ENCODE assay signal across 8 cellular contexts in the genomic region with DNA sequence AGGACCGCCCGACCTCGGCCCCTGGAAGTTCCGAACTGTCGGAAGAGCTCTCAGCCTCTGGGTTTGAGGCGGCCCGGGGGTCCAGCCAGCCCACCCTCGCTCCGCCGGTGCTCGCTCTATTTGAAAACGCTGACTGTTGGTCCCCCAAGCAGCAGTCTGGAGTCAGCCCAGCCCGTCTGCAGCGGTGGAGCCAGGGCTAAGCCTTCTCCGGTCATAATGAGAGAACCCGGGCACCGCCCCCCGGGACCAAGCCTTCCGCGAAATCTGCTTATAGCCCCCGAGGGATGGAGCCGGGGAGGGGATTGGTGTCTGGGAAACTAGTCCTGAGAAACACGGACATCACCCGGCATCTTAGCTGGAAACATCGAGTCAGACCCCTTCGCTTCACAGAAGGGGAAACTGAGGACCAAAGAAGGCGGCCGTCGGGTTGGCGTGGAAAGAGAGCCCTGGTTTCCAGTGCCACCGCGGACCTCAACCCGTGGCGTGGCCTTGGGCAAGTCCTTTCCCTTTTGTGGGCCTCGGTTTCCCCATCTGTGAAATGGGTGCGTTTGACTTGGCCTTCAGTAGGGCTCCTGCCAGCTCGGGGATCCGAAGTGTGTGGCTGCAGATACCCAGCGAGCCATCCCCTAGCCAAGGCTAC.
A peak's percentile ranks its signal among the peaks of the same experiment; 100 is the strongest.
DNase-seq lines count a peak whose midpoint lies in the region; ATAC-seq, FAIRE-seq and TF ChIP-seq lines count a peak whose summit lies in the region.

No MANE protein-coding gene starts in this region.

- no peak overlapping the region for H3K27ac ChIP-seq in iPS-20b (ENCODE audit: low read length)

- no peaks in the 10 kb centered on the region for H3K9me3 Mint-ChIP-seq in activated naive CD4-positive, alpha-beta T cell treated with anti-CD3 and anti-CD28 coated beads, Interleukin-2, amount 10 ng/mL, durations not matched to agents 7 days and 5 days

- peak; percentile 1 for ATAC-seq in HG03439 (IDR thresholded peaks at IDR 0.05; ENCODE audit: unreplicated experiment)
- ATAC-seq in HG02885 (IDR thresholded peaks at IDR 0.05; ENCODE audit: poor library complexity, unreplicated experiment) = no peak
- no peak for ATAC-seq in HG03354 (IDR thresholded peaks at IDR 0.05; ENCODE audit: poor library complexity, severe bottlenecking, unreplicated experiment)

- peak; percentile 34 for DNase-seq in activated naive CD4-positive, alpha-beta T cell treated with anti-CD3 and anti-CD28 coated beads, Interleukin-2, amount 10 ng/mL, durations not matched to agents 7 days and 5 days
- DNase-seq in stimulated activated CD4-positive, alpha-beta T cell treated with anti-CD3 and anti-CD28 coated beads, Interleukin-4, amount 100 ng/mL, for 24 hours = peak; percentile 23
- no peak for DNase-seq in GM20000 (ENCODE audit: low spot score)
- no peak for DNase-seq in H54 (ENCODE audit: insufficient read length, low spot score)

- H3K4me1 Mint-ChIP-seq in activated naive CD4-positive, alpha-beta T cell treated with anti-CD3 and anti-CD28 coated beads, Interleukin-2, amount 10 ng/mL, durations not matched to agents 7 days and 5 days = peaks cover 77% of the 10 kb centered on the region

- peak overlapping the region; percentile 40 for H3K27ac Mint-ChIP-seq in activated naive CD4-positive, alpha-beta T cell treated with anti-CD3 and anti-CD28 coated beads, Interleukin-2, amount 10 ng/mL, durations not matched to agents 7 days and 5 days

- peaks cover 25% of the 10 kb centered on the region for H3K27me3 Mint-ChIP-seq in activated naive CD4-positive, alpha-beta T cell treated with anti-CD3 and anti-CD28 coated beads, Interleukin-2, amount 10 ng/mL, durations not matched to agents 7 days and 5 days

- H3K4me3 Mint-ChIP-seq in activated naive CD4-positive, alpha-beta T cell treated with anti-CD3 and anti-CD28 coated beads, Interleukin-2, amount 10 ng/mL, durations not matched to agents 7 days and 5 days = peak overlapping the region; percentile 86

- peaks cover 30% of the 10 kb centered on the region for H3K27me3 ChIP-seq in iPS-20b (ENCODE audit: insufficient read depth, low read length)

- H3K9me3 ChIP-seq in iPS-20b (ENCODE audit: insufficient read depth, low read depth, low read length) = no peaks in the 10 kb centered on the region

- no peaks in the 10 kb centered on the region for H3K36me3 ChIP-seq in iPS-20b (ENCODE audit: insufficient read depth, low read depth, low read length)

- TF ChIP-seq CTCF in GM20000 (IDR thresholded peaks at IDR 0.05; ENCODE audit: extremely low read depth, missing control alignments) = no peak

- CTCF ChIA-PET in activated naive CD4-positive, alpha-beta T cell treated with anti-CD3 and anti-CD28 coated beads, Interleukin-2, amount 10 ng/mL, durations not matched to agents 7 days and 5 days (lab: Charles Lee) = no interaction called here

- peak overlapping the region; percentile 91 for H3K4me3 ChIP-seq in iPS-20b (ENCODE audit: low read length)

- peaks cover 16% of the 10 kb centered on the region for H3K4me1 ChIP-seq in iPS-20b (ENCODE audit: insufficient read depth, low read length)

- peaks cover 38% of the 10 kb centered on the region for H3K36me3 Mint-ChIP-seq in activated naive CD4-positive, alpha-beta T cell treated with anti-CD3 and anti-CD28 coated beads, Interleukin-2, amount 10 ng/mL, durations not matched to agents 7 days and 5 days

- H3K9ac ChIP-seq in iPS-20b (ENCODE audit: low read depth, low read length) = peak overlapping the region; percentile 71; the same call in 1 of the 2 replicates

- no peak for TF ChIP-seq POLR2A in H54 (IDR thresholded peaks at IDR 0.05; ENCODE audit: low read depth, low read length)

- FAIRE-seq in H54 (lab: Jason Lieb, UNC) = no peak

Comparison
In these comparisons a context has a peak if more than half of its experiments do, and no peak if none do; other contexts are left out.
1. DNase-seq: peak in activated naive CD4-positive, alpha-beta T cell treated with anti-CD3 and anti-CD28 coated beads, Interleukin-2, amount 10 ng/mL, durations not matched to agents 7 days and 5 days (single experiment) and stimulated activated CD4-positive, alpha-beta T cell treated with anti-CD3 and anti-CD28 coated beads, Interleukin-4, amount 100 ng/mL, for 24 hours (single experiment); none in GM20000 (single experiment) and H54 (single experiment).